ENCODE assay signal across 8 cellular contexts in the genomic region with DNA sequence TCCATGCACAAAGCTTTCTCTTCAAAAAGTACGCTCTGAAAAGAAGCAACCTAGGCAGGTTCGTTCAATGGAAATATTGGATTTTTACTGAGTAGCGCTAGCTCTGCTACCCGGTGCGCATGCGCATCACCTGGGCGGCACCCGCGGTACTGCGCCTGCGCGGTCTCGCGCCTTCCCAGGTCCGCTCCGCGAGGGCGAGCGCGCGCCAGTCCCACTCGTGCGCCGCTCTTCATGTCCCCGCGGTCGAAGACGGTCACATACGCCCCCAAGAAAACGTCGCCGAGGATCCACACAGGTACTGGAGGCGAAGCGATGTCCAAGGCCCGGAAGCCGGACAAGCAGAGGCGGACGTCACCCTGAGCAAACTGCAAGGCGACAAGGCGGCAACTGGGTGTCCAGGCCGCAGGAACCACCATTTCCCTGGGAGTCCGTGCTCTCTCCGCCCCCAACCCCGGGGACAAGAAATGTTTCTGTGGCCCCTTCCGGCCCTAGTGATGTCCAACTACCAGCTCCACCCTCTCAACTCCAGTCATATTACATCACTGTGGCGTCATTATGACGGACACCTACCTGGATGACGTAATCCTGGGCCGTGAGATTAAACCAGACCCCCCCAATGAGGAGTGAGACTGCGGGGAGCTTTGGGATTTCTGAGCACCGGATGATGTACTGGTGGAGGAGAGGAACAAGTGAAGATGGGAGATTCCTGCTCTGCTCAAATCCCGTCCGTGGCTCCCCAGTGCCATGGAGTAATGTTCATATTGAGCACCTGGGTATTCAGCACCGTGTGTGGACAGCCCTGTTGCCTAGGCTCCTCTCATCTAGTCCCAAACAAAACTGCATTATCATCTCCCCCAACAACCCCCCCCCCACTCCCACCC. TPM values are rescaled to one million over a fixed set of nuclear protein-coding genes. Genes with fewer than 3 reads are reported as not detected.
DNase-seq lines count a peak whose midpoint lies in the region; TF ChIP-seq lines count a peak whose summit lies in the region.

No MANE protein-coding gene starts in this region.

- CTCF ChIA-PET in activated CD4-positive, alpha-beta T cell treated with anti-CD3 and anti-CD28 coated beads, Interleukin-2, amount 10 ng/mL, durations not matched to agents 7 days and 5 days (lab: Charles Lee): interaction anchor here (0.9 to 2.1 kb wide), 4 partner anchors 8 to 24 kb away, joined by 3 to 10 read pairs (median 6); no protein-coding TSS in a partner anchor

- DNase-seq in GM04504 (ENCODE audit: low read depth) (peak; percentile 6), H7 (peak; percentile 100), NCI-H1105 treated with DMSO at 0.1 percent for 48 hours (lab: John Stamatoyannopoulos, UW) (peak; percentile 92), mesothelial cell of epicardium (ENCODE audit: low spot score in 2 of 2, unreplicated experiment in 2 of 2) (peak; percentile 77 to 95), endothelial cell (ENCODE audit: low spot score) (no peak)
- DNase-seq in activated CD4-positive, alpha-beta T cell treated with anti-CD3 and anti-CD28 coated beads, Interleukin-2, amount 10 ng/mL, durations not matched to agents 7 days and 5 days: peak; percentile 83
- DNase-seq in effector CD4-positive, alpha-beta T cell: peak; percentile 72
- peak; percentile 66 to 75 for DNase-seq in stimulated activated CD8-positive, alpha-beta memory T cell treated with anti-CD3 and anti-CD28 coated beads, Interleukin-2, amount 100 ng/mL, for 1 hour (ENCODE audit: low read depth in 2 of 2)

- peak overlapping the region; percentile 99 for H3K27ac Mint-ChIP-seq in activated CD4-positive, alpha-beta T cell treated with anti-CD3 and anti-CD28 coated beads, Interleukin-2, amount 10 ng/mL, durations not matched to agents 7 days and 5 days
- peak overlapping the region; percentile 100 for H3K27ac Mint-ChIP-seq in mesothelial cell of epicardium
- no peak overlapping the region for H3K27ac Mint-ChIP-seq in endothelial cell (ENCODE audit: unreplicated experiment)

- peaks cover 5% of the 10 kb centered on the region for H3K9me3 Mint-ChIP-seq in activated CD4-positive, alpha-beta T cell treated with anti-CD3 and anti-CD28 coated beads, Interleukin-2, amount 10 ng/mL, durations not matched to agents 7 days and 5 days
- peaks cover 13% of the 10 kb centered on the region for H3K9me3 Mint-ChIP-seq in mesothelial cell of epicardium
- peaks cover 31% of the 10 kb centered on the region for H3K9me3 Mint-ChIP-seq in endothelial cell (ENCODE audit: unreplicated experiment)

- peak overlapping the region; percentile 83 for H3K4me3 Mint-ChIP-seq in activated CD4-positive, alpha-beta T cell treated with anti-CD3 and anti-CD28 coated beads, Interleukin-2, amount 10 ng/mL, durations not matched to agents 7 days and 5 days
- H3K4me3 Mint-ChIP-seq in mesothelial cell of epicardium (peak overlapping the region; percentile 80), endothelial cell (ENCODE audit: unreplicated experiment) (no peak overlapping the region)

- peaks cover 1% of the 10 kb centered on the region; the same call in 1 of the 2 replicates for H3K36me3 ChIP-seq in H7 (replicated peaks; ENCODE audit: control insufficient read depth, insufficient read depth, low read length)

- H3K27me3 Mint-ChIP-seq in activated CD4-positive, alpha-beta T cell treated with anti-CD3 and anti-CD28 coated beads, Interleukin-2, amount 10 ng/mL, durations not matched to agents 7 days and 5 days: peaks cover 8% of the 10 kb centered on the region
- H3K27me3 Mint-ChIP-seq in mesothelial cell of epicardium (ENCODE audit: low read depth): peaks cover 24% of the 10 kb centered on the region
- peaks cover 22% of the 10 kb centered on the region for H3K27me3 Mint-ChIP-seq in endothelial cell (ENCODE audit: unreplicated experiment)

- H3K4me3 ChIP-seq in H7 (ENCODE audit: insufficient read depth, low read depth, low read length): peak overlapping the region; percentile 76

- peaks cover 10% of the 10 kb centered on the region for H3K36me3 Mint-ChIP-seq in activated CD4-positive, alpha-beta T cell treated with anti-CD3 and anti-CD28 coated beads, Interleukin-2, amount 10 ng/mL, durations not matched to agents 7 days and 5 days (ENCODE audit: low read depth)
- peaks cover 18% of the 10 kb centered on the region for H3K36me3 Mint-ChIP-seq in mesothelial cell of epicardium
- peaks cover 27% of the 10 kb centered on the region for H3K36me3 Mint-ChIP-seq in endothelial cell (ENCODE audit: low read depth, unreplicated experiment)

- H3K27me3 ChIP-seq in H7 (ENCODE audit: control insufficient read depth, insufficient read depth, low read length): peaks cover 3% of the 10 kb centered on the region; the same call in 1 of the 2 replicates

- H3K4me1 Mint-ChIP-seq in activated CD4-positive, alpha-beta T cell treated with anti-CD3 and anti-CD28 coated beads, Interleukin-2, amount 10 ng/mL, durations not matched to agents 7 days and 5 days: peaks cover 61% of the 10 kb centered on the region
- H3K4me1 Mint-ChIP-seq in mesothelial cell of epicardium: peaks cover 32% of the 10 kb centered on the region
- no peaks in the 10 kb centered on the region for H3K4me1 Mint-ChIP-seq in endothelial cell (ENCODE audit: unreplicated experiment)

- TF ChIP-seq CTCF in mesothelial cell of epicardium (IDR thresholded peaks at IDR 0.05; ENCODE audit: unreplicated experiment) (no peak), endothelial cell (IDR thresholded peaks at IDR 0.05; ENCODE audit: unreplicated experiment) (no peak)

- POLR2A ChIA-PET in activated CD4-positive, alpha-beta T cell treated with anti-CD3 and anti-CD28 coated beads, Interleukin-2, amount 10 ng/mL, durations not matched to agents 7 days and 5 days (lab: Charles Lee): interaction anchor here (0.6 kb wide), 1 partner anchor 16 kb away, joined by 3 read pairs; no protein-coding TSS in a partner anchor

RNA-seq across cellular contexts. Expression of gene KCNC3, which starts 4.8 kb away (rescaled TPM):
- total RNA-seq in H7 (2014; rRNA removed; shearing (Covaris generic)): 0.14 and 0.37 TPM in 2 replicates
- total RNA-seq in activated CD4-positive, alpha-beta T cell treated with anti-CD3 and anti-CD28 coated beads, Interleukin-2, amount 10 ng/mL, durations not matched to agents 7 days and 5 days: 1 to 10 TPM; 3.4 to 4.1 TPM
- total RNA-seq in mesothelial cell of epicardium (53.4 to 57.7 TPM (median 54.4 TPM) in 3 replicates), endothelial cell (ENCODE audit: unreplicated experiment) (not detected)

RNA-seq across cellular contexts. Expression of gene NAPSA, which starts 31.5 kb away (rescaled TPM):
- 0.44 and 0.59 TPM in 2 replicates for total RNA-seq in H7 (2014; rRNA removed; shearing (Covaris generic))
- 1 to 10 TPM; 1.7 to 1.9 TPM for total RNA-seq in activated CD4-positive, alpha-beta T cell treated with anti-CD3 and anti-CD28 coated beads, Interleukin-2, amount 10 ng/mL, durations not matched to agents 7 days and 5 days
- total RNA-seq in mesothelial cell of epicardium (2.4 to 3.5 TPM (median 3.2 TPM) in 3 replicates), endothelial cell (ENCODE audit: unreplicated experiment) (not detected)

RNA-seq across cellular contexts. Expression of gene NR1H2, which starts 42.3 kb away (rescaled TPM):
- 73.7 and 90.1 TPM in 2 replicates for total RNA-seq in H7 (2014; rRNA removed; shearing (Covaris generic))
- total RNA-seq in activated CD4-positive, alpha-beta T cell treated with anti-CD3 and anti-CD28 coated beads, Interleukin-2, amount 10 ng/mL, durations not matched to agents 7 days and 5 days: 10 to 100 TPM; 55.2 to 62.2 TPM
- 35.4 to 39.1 TPM (median 37.3 TPM) in 3 replicates for total RNA-seq in mesothelial cell of epicardium
- total RNA-seq in endothelial cell (ENCODE audit: unreplicated experiment): 21.6 TPM

RNA-seq across cellular contexts. Expression of gene POLD1, which starts 50.2 kb away (rescaled TPM):
- total RNA-seq in H7 (2014; rRNA removed; shearing (Covaris generic)): 167 and 185 TPM in 2 replicates
- total RNA-seq in activated CD4-positive, alpha-beta T cell treated with anti-CD3 and anti-CD28 coated beads, Interleukin-2, amount 10 ng/mL, durations not matched to agents 7 days and 5 days: 100 to 1,000 TPM; 156 to 167 TPM
- 58.4 to 60.6 TPM (median 60.3 TPM) in 3 replicates for total RNA-seq in mesothelial cell of epicardium
- 54.4 TPM for total RNA-seq in endothelial cell (ENCODE audit: unreplicated experiment)

Comparison
In these comparisons a context has a peak if more than half of its experiments do, and no peak if none do; other contexts are left out.
1. RNA of gene KCNC3, which starts 4.8 kb away (total RNA-seq): 53.4 to 57.7 TPM in mesothelial cell of epicardium; 3.4 to 4.1 TPM in activated CD4-positive, alpha-beta T cell treated with anti-CD3 and anti-CD28 coated beads, Interleukin-2, amount 10 ng/mL, durations not matched to agents 7 days and 5 days, 0.14 to 0.37 TPM in H7 and not detected in endothelial cell (single experiment); every median in the first group is over 10 times any median in the second.